ENCODE assay signal across 8 cellular contexts in the genomic region with DNA sequence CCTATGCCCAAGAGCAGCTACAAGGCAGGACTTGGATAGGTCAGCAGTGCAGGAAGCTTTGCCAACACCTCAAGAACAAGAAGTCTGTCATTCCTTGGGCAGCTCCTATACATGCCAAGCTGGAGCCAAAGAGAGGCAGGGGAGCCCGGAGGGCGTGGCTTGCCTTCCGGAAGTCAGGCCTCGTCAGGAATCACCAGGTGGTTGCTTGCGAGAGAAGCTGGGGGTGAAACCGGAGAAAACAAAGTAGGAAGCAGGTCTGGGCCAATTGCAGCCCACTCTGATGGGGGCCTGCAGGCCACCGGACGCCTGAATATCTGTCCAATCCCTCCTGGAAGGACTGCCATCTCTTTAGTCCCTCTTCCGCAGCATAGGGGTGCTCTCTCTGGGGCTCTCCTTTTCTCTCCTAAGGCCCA. TPM values are rescaled to one million over a fixed set of nuclear protein-coding genes. Genes with fewer than 3 reads are reported as not detected.
A peak's percentile ranks its signal among the peaks of the same experiment; 100 is the strongest.
DNase-seq lines count a peak whose midpoint lies in the region; TF ChIP-seq lines count a peak whose summit lies in the region.

No MANE protein-coding gene starts in this region.

- H2AFZ ChIP-seq in SU-DHL-6 (ENCODE audit: low read depth, low read length, severe bottlenecking) (peak overlapping the region; percentile 98), neuron (ENCODE audit: low read depth, low read length) (peak overlapping the region; percentile 59)

- peaks cover 4% of the 10 kb centered on the region for H3F3A ChIP-seq in SU-DHL-6 (ENCODE audit: insufficient read depth)

- H3K9me2 ChIP-seq in SU-DHL-6 (replicated peaks; ENCODE audit: insufficient read depth, low read length), result no peaks in the 10 kb centered on the region

- H3K27ac ChIP-seq in C4-2B (peak overlapping the region; percentile 85), HUES48 (ENCODE audit: low read depth, low read length) (peak overlapping the region; percentile 11), SU-DHL-6 (ENCODE audit: low read depth, low read length) (no peak overlapping the region), esophagus (ENCODE audit: low read depth in 2 of 2, low read length in 1 of 2) (peak overlapping the region; percentile 79 to 91)

- H3K79me2 ChIP-seq in SU-DHL-6 (ENCODE audit: insufficient read depth, low read length), result peaks cover 6% of the 10 kb centered on the region; the same call in 1 of the 2 replicates

- no peaks in the 10 kb centered on the region for H4K20me1 ChIP-seq in SU-DHL-6 (ENCODE audit: low read depth, low read length)

- 51 to 53% methylated on average over 9 of the region's 9 CpGs for WGBS in esophagus, 2 donors

- H3K9ac ChIP-seq in HUES48 (ENCODE audit: low read depth, low read length) (peak overlapping the region; percentile 21; the same call in 1 of the 2 replicates), SU-DHL-6 (ENCODE audit: low read length) (peak overlapping the region; percentile 51)

- DNase-seq in AML-193 (lab: John Stamatoyannopoulos, UW), result no peak
- no peak for DNase-seq in DMS114 treated with DMSO at 0.1 percent for 48 hours (lab: John Stamatoyannopoulos, UW; ENCODE audit: unreplicated experiment)
- DNase-seq in dedifferentiated amniotic fluid mesenchymal stem cell (ENCODE audit: extremely low spot score), result no peak

- H3K27me3 ChIP-seq in HUES48 (ENCODE audit: control insufficient read depth, insufficient read depth, low read length) (peaks cover 4% of the 10 kb centered on the region; the same call in 1 of the 2 replicates), SU-DHL-6 (ENCODE audit: low read length) (no peaks in the 10 kb centered on the region), esophagus (ENCODE audit: control insufficient read depth in 1 of 2, insufficient read depth in 2 of 2, low read length in 2 of 2) (no peaks in the 10 kb centered on the region), neuron (ENCODE audit: insufficient read depth, low read length) (no peaks in the 10 kb centered on the region)

- H3K4me1 ChIP-seq in HUES48 (ENCODE audit: control insufficient read depth, insufficient read depth, low read length) (peaks cover 4% of the 10 kb centered on the region), esophagus (ENCODE audit: control insufficient read depth in 2 of 2, insufficient read depth in 2 of 2, low read length in 1 of 2) (peaks cover 2 to 3% of the 10 kb centered on the region in 2 donors), neuron (ENCODE audit: insufficient read depth, low read length) (peaks cover 18% of the 10 kb centered on the region)

- H3K4me2 ChIP-seq in SU-DHL-6 (ENCODE audit: low read depth, low read length, poor library complexity, severe bottlenecking), result peak overlapping the region; percentile 80

- H3K4me3 ChIP-seq in HUES48 (ENCODE audit: low read depth, low read length), result no peak overlapping the region
- peak overlapping the region; percentile 59 for H3K4me3 ChIP-seq in SU-DHL-6 (ENCODE audit: insufficient read depth, low read length, poor library complexity, severe bottlenecking)
- H3K4me3 ChIP-seq in esophagus (ENCODE audit: low read depth in 1 of 2, low read length in 2 of 2), result peak overlapping the region; percentile 37 to 44
- peak overlapping the region; percentile 45 for H3K4me3 ChIP-seq in neuron (ENCODE audit: low read length)

- peaks cover 16% of the 10 kb centered on the region for H3K36me3 ChIP-seq in HUES48 (ENCODE audit: control insufficient read depth, insufficient read depth, low read length)
- no peaks in the 10 kb centered on the region for H3K36me3 ChIP-seq in SU-DHL-6 (ENCODE audit: low read length)
- H3K36me3 ChIP-seq in esophagus (ENCODE audit: control insufficient read depth in 2 of 2, insufficient read depth in 2 of 2, low read length in 1 of 2), result no peaks in the 10 kb centered on the region
- H3K36me3 ChIP-seq in neuron (ENCODE audit: insufficient read depth, low read length), result peaks cover 10% of the 10 kb centered on the region

- no peaks in the 10 kb centered on the region for H3K9me3 ChIP-seq in HUES48 (ENCODE audit: control insufficient read depth, insufficient read depth, low read length)
- no peaks in the 10 kb centered on the region for H3K9me3 ChIP-seq in SU-DHL-6 (ENCODE audit: insufficient read depth, low read length)
- H3K9me3 ChIP-seq in esophagus (ENCODE audit: control insufficient read depth in 2 of 2, insufficient read depth in 1 of 2, low read depth in 1 of 2, low read length in 1 of 2), result no peaks in the 10 kb centered on the region
- no peaks in the 10 kb centered on the region for H3K9me3 ChIP-seq in neuron (ENCODE audit: low read length)

- TF ChIP-seq CTCF in C4-2B (conservative IDR thresholded peaks at IDR 0.05) (no peak), SU-DHL-6 (IDR thresholded peaks at IDR 0.05; ENCODE audit: insufficient read depth, low read length, poor library complexity, severe bottlenecking) (no peak)

RNA-seq across cellular contexts. Expression of gene FAM76A, which starts 0.8 kb away (rescaled TPM):
- 1 to 10 TPM; 3.5 to 4.2 TPM for polyA plus RNA-seq in esophagus

RNA-seq across cellular contexts. Expression of gene STX12, which starts 48.1 kb away (rescaled TPM):
- 10 to 100 TPM; 23.7 to 27.5 TPM for polyA plus RNA-seq in esophagus

RNA-seq across cellular contexts. Expression of gene IFI6, which starts 53.0 kb away (rescaled TPM):
- polyA plus RNA-seq in esophagus, result 1 to 10 TPM; 7.0 to 9.6 TPM
